In genomic region chr4:71639380-71639779, GRCh38 we compare ENCODE assay signal across 28 cellular contexts.
"Had no signal": no experiment of that assay in that cellular context is flagged by ENCODE, and none has a peak within 500 bp of the region (broad histone marks: within the 10 kb centered on the region; RNA-seq: fewer than 3 reads in every experiment).

No MANE protein-coding gene starts in this region.

- H3K36me3 ChIP-seq: gastrocnemius medialis, pancreas, right atrium auricular region, suprapubic skin, transverse colon, upper lobe of right lung, uterus had no signal

- ATAC-seq: esophagus mucosa; gastrocnemius medialis; left lobe of liver; naive thymus-derived CD4-positive, alpha-beta T cell; pancreas; sciatic nerve; stimulated activated naive CD8-positive, alpha-beta T cell treated with anti-CD3 and anti-CD28 coated beads, Interleukin-15, amount 100 ng/mL, for 72 hours; upper lobe of right lung had no signal

- H3K4me2 ChIP-seq: smooth muscle cell had no signal

- H3K27me3 Mint-ChIP-seq: stimulated activated naive CD8-positive, alpha-beta T cell treated with anti-CD3 and anti-CD28 coated beads, Interleukin-15, amount 100 ng/mL, for 72 hours had no signal

- H3K27ac ChIP-seq: dorsolateral prefrontal cortex, epithelial cell of prostate, gastrocnemius medialis, pancreas, right atrium auricular region, suprapubic skin, transverse colon, upper lobe of right lung, uterus had no signal

- H3K9me3 Mint-ChIP-seq: nephron had no signal

- DNase-seq: dorsolateral prefrontal cortex; effector CD4-positive, alpha-beta T cell; foreskin fibroblast; gastrocnemius medialis; head of caudate nucleus; kidney; mesenchymal stem cell; midbrain; naive thymus-derived CD4-positive, alpha-beta T cell; nucleus accumbens; pancreas; stimulated activated CD4-positive, alpha-beta T cell treated with anti-CD3 and anti-CD28 coated beads, Interleukin-12 subunit alpha, Interleukin-12 subunit beta, amount 100 ng/mL, for 4 hours; stimulated activated CD4-positive, alpha-beta T cell treated with anti-CD3 and anti-CD28 coated beads, Interleukin-1b, Interleukin-23, amount 100 ng/mL, for 48 hours; stimulated activated CD4-positive, alpha-beta T cell treated with anti-CD3 and anti-CD28 coated beads, Interleukin-4, amount 100 ng/mL, for 1 hour; stimulated activated CD8-positive, alpha-beta memory T cell treated with anti-CD3 and anti-CD28 coated beads, Interleukin-4, amount 100 ng/mL, for 48 hours; stimulated activated naive CD4-positive, alpha-beta T cell; stimulated activated naive CD8-positive, alpha-beta T cell treated with anti-CD3 and anti-CD28 coated beads, Interleukin-15, amount 100 ng/mL, for 72 hours; transverse colon; upper lobe of right lung; uterus had no signal

- H3K4me1 Mint-ChIP-seq: naive thymus-derived CD4-positive, alpha-beta T cell; stimulated activated naive CD8-positive, alpha-beta T cell treated with anti-CD3 and anti-CD28 coated beads, Interleukin-15, amount 100 ng/mL, for 72 hours had no signal

- H3K27ac Mint-ChIP-seq: naive thymus-derived CD4-positive, alpha-beta T cell; nephron had no signal

- H3K4me3 Mint-ChIP-seq: naive thymus-derived CD4-positive, alpha-beta T cell; nephron; stimulated activated naive CD8-positive, alpha-beta T cell treated with anti-CD3 and anti-CD28 coated beads, Interleukin-15, amount 100 ng/mL, for 72 hours had no signal

- H3K4me1 ChIP-seq: gastrocnemius medialis, pancreas, right atrium auricular region, suprapubic skin, transverse colon, upper lobe of right lung, uterus had no signal

- H3K9me3 ChIP-seq: gastrocnemius medialis, pancreas, right atrium auricular region, suprapubic skin, transverse colon, upper lobe of right lung, uterus had no signal

- H3K27me3 ChIP-seq: dorsolateral prefrontal cortex, gastrocnemius medialis, pancreas, right atrium auricular region, suprapubic skin, transverse colon, upper lobe of right lung, uterus had no signal

- H3K4me3 ChIP-seq: dorsolateral prefrontal cortex, gastrocnemius medialis, pancreas, right atrium auricular region, smooth muscle cell, suprapubic skin, transverse colon, upper lobe of right lung, uterus had no signal
